2 cellular contexts compared by ENCODE assay signal in the genomic region with DNA sequence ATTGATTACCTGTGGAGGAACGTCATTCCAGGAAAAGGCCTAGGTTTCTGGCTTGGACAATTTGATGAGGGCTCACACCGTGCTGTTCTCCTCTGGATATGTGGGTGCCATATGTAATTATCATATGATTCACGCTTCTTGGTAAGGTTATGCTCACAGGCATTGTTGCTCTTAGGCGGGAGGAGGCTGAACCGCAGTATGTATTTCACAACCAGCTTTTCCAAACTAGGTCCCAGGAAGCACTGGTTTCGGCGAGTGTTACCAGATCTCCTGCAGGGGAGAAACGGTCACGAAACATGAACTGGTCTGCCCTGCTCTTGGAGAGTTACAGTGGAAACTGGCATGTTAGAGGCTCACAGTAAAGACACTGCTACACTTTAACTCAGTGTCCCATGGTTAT.
A peak's percentile ranks its signal among the peaks of the same experiment; 100 is the strongest.
TF ChIP-seq lines count a peak whose summit lies in the region.

No MANE protein-coding gene starts in this region.

TF ChIP-seq in liver, 16 proteins besides CTCF, POLR2A, EP300 and RAD21 (continued from another document):
- TF ChIP-seq, protein P1, sequence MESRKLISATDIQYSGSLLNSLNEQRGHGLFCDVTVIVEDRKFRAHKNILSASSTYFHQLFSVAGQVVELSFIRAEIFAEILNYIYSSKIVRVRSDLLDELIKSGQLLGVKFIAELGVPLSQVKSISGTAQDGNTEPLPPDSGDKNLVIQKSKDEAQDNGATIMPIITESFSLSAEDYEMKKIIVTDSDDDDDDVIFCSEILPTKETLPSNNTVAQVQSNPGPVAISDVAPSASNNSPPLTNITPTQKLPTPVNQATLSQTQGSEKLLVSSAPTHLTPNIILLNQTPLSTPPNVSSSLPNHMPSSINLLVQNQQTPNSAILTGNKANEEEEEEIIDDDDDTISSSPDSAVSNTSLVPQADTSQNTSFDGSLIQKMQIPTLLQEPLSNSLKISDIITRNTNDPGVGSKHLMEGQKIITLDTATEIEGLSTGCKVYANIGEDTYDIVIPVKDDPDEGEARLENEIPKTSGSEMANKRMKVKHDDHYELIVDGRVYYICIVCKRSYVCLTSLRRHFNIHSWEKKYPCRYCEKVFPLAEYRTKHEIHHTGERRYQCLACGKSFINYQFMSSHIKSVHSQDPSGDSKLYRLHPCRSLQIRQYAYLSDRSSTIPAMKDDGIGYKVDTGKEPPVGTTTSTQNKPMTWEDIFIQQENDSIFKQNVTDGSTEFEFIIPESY (IDR thresholded peaks at IDR 0.05): no peak
- TF ChIP-seq TAF1 (conservative IDR thresholded peaks at IDR 0.05): no peak
- peak in 1 of 2 donors; percentile 8 for TF ChIP-seq HNF4A (conservative IDR thresholded peaks at IDR 0.05)

TF ChIP-seq in HepG2, 621 proteins besides CTCF, POLR2A, EP300 and RAD21 (continued from another document):
- TF ChIP-seq, protein P2, sequence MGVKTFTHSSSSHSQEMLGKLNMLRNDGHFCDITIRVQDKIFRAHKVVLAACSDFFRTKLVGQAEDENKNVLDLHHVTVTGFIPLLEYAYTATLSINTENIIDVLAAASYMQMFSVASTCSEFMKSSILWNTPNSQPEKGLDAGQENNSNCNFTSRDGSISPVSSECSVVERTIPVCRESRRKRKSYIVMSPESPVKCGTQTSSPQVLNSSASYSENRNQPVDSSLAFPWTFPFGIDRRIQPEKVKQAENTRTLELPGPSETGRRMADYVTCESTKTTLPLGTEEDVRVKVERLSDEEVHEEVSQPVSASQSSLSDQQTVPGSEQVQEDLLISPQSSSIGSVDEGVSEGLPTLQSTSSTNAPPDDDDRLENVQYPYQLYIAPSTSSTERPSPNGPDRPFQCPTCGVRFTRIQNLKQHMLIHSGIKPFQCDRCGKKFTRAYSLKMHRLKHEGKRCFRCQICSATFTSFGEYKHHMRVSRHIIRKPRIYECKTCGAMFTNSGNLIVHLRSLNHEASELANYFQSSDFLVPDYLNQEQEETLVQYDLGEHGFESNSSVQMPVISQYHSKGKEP (CRISPR knock-in tag; IDR thresholded peaks at IDR 0.05): no peak
